In the genomic region with DNA sequence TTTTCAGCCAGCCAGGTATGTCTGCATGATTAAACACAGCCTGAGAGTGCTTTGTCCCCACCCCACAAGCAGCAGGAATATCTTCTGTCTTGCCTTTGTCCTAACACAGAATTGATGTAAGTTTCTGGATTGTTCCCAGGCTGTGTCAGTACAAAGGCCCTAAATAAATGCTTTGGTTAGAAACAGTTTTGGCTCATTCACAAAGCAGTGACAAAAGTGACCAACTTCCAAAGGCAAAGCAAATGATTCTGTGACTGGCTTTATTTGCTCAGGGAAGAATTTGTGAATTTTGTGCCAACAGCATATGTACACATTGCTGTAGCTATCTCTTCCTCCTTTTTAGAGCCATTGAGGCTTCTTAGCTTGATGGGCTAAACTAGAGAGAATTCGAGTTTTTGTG, we compare ENCODE assay signal across 12 cellular contexts.
"Had no signal": no experiment of that assay in that cellular context is flagged by ENCODE, and none has a peak within 500 bp of the region (broad histone marks: within the 10 kb centered on the region; RNA-seq: fewer than 3 reads in every experiment).

No MANE protein-coding gene starts in this region.

- H3K4me3 ChIP-seq: smooth muscle cell had no signal

- DNase-seq: activated CD4-positive, alpha-beta memory T cell treated with anti-CD3 and anti-CD28 coated beads, Interleukin-2, amount 10 ng/mL, durations not matched to agents 7 days and 5 days; activated gamma-delta T cell treated with Interleukin-2 at 50 U/mL for 16 hours; activated naive CD8-positive, alpha-beta T cell treated with anti-CD3 and anti-CD28 coated beads, Interleukin-2, amount 10 ng/mL, durations not matched to agents 7 days and 5 days; activated T-cell treated with anti-CD3 and anti-CD28 coated beads, Interleukin-2, amount 50 U/mL, for 72 hours; aorta; foreskin melanocyte; kidney; right cardiac atrium; T-helper 9 cell; trophoblast cell had no signal

- H3K9me3 ChIP-seq: neutrophil had no signal

- H3K27ac ChIP-seq: neutrophil had no signal

- ATAC-seq: activated T-cell treated with anti-CD3 and anti-CD28 coated beads, Interleukin-2, amount 50 U/mL, for 72 hours; right cardiac atrium had no signal

- H3K27me3 ChIP-seq: neutrophil had no signal

- H3K36me3 ChIP-seq: neutrophil had no signal
